ENCODE assay signal across 8 cellular contexts in genomic region chrX:74925210-74926088, GRCh38. TPM values are rescaled to one million over a fixed set of nuclear protein-coding genes. Genes with fewer than 3 reads are reported as not detected.
DNase-seq lines count a peak whose midpoint lies in the region; ATAC-seq, FAIRE-seq and TF ChIP-seq lines count a peak whose summit lies in the region.

Gene NEXMIF (minus strand): TSS chrX:74925452.

- H4K20me1 ChIP-seq in astrocyte (ENCODE audit: insufficient read depth, low read length), result no peaks in the 10 kb centered on the region

- H3K9ac ChIP-seq in astrocyte (ENCODE audit: low read length), result no peak within 1 kb of the TSS

- H3K4me1 Mint-ChIP-seq in astrocyte (ENCODE audit: low read depth, unreplicated experiment) (no peaks in the 10 kb centered on the region), immature natural killer cell (peaks cover 5 to 6% of the 10 kb centered on the region in 2 donors)

- H3K4me3 ChIP-seq in astrocyte (ENCODE audit: insufficient read depth, low read depth, low read length), result peak within 1 kb of the TSS; percentile 28

- H3K79me2 ChIP-seq in astrocyte (ENCODE audit: insufficient read depth, low read length), result no peaks in the 10 kb centered on the region

- DNase-seq in activated T-cell treated with anti-CD3 and anti-CD28 coated beads for 48 hours (ENCODE audit: low read depth) (peak; percentile 32), NCI-H460 (ENCODE audit: extremely low read depth, low read depth) (peak; percentile 27), astrocyte (ENCODE audit: low read depth) (peak; percentile 0), immature natural killer cell (peak in 1 of 3 donors; percentile 4), NAMALWA (ENCODE audit: low spot score) (no peak)
- DNase-seq in activated T-cell treated with anti-CD3 and anti-CD28 coated beads, Interleukin-2, amount 50 U/mL, for 1 hour, result no peak
- DNase-seq in stimulated activated CD4-positive, alpha-beta T cell treated with anti-CD3 and anti-CD28 coated beads, Interleukin-1b, Interleukin-23, amount 100 ng/mL, for 48 hours, result peak; percentile 27

- H3K36me3 Mint-ChIP-seq in astrocyte (ENCODE audit: low read depth, unreplicated experiment) (no peaks in the 10 kb centered on the region), immature natural killer cell (no peaks in the 10 kb centered on the region)

- H3K4me2 ChIP-seq in astrocyte (ENCODE audit: low read length), result peak within 1 kb of the TSS; percentile 80

- H2AFZ ChIP-seq in astrocyte (ENCODE audit: low read depth, low read length), result peak within 1 kb of the TSS; percentile 77

- no peaks in the 10 kb centered on the region for H3K9me3 ChIP-seq in astrocyte (ENCODE audit: insufficient read depth, low read depth, low read length)

- no peaks in the 10 kb centered on the region for H3K4me1 ChIP-seq in astrocyte (ENCODE audit: insufficient read depth, low read length)

- FAIRE-seq in astrocyte (lab: Jason Lieb, UNC), result no peak

- H3K9me3 Mint-ChIP-seq in astrocyte (ENCODE audit: unreplicated experiment) (peaks cover 2% of the 10 kb centered on the region), immature natural killer cell (peaks cover 0 to 1% (median 0%) of the 10 kb centered on the region in 6 donors)

- H3K36me3 ChIP-seq in astrocyte (ENCODE audit: insufficient read depth, low read length), result no peaks in the 10 kb centered on the region

- no peak within 1 kb of the TSS for H3K27ac ChIP-seq in astrocyte (ENCODE audit: low read depth, low read length)

- peak; percentile 61 for ATAC-seq in HG02840 (IDR thresholded peaks at IDR 0.05; ENCODE audit: low FRiP score, unreplicated experiment)

- H3K27me3 Mint-ChIP-seq in astrocyte (ENCODE audit: low read depth, unreplicated experiment) (peaks cover 20% of the 10 kb centered on the region), immature natural killer cell (ENCODE audit: low read depth in 3 of 3) (peaks cover 7 to 20% (median 8%) of the 10 kb centered on the region in 3 donors)

- peaks cover 5% of the 10 kb centered on the region for H3K27me3 ChIP-seq in astrocyte (ENCODE audit: insufficient read depth, low read length)

- H3K27ac Mint-ChIP-seq in astrocyte (ENCODE audit: unreplicated experiment), result no peak within 1 kb of the TSS
- peak within 1 kb of the TSS in 1 of 6 donors; percentile 69 for H3K27ac Mint-ChIP-seq in immature natural killer cell

- no peak for TF ChIP-seq CTCF in astrocyte (IDR thresholded peaks at IDR 0.05; ENCODE audit: insufficient read depth, low read depth, low read length)

- H3K4me3 Mint-ChIP-seq in astrocyte (ENCODE audit: unreplicated experiment) (peak within 1 kb of the TSS; percentile 87), immature natural killer cell (peak within 1 kb of the TSS; percentile 72 to 81 (median 76))

RNA-seq across cellular contexts. Expression of gene NEXMIF, which starts in this region (rescaled TPM):
- total RNA-seq in NCI-H460 (2014; rRNA removed; shearing (Covaris generic)), result 0.29 and 0.35 TPM in 2 replicates
- 0.05 and 0.13 TPM in 2 replicates for polyA plus RNA-seq in NCI-H460 (2014; cell fraction: nucleus; rRNA removed)
- total RNA-seq in astrocyte, result 0.48 TPM in 2 replicates
- polyA plus RNA-seq in immature natural killer cell, result not detected

Comparison
In these comparisons a context has a peak if more than half of its experiments do, and no peak if none do; other contexts are left out.
1. DNase-seq: peak in activated T-cell treated with anti-CD3 and anti-CD28 coated beads for 48 hours (single experiment) and stimulated activated CD4-positive, alpha-beta T cell treated with anti-CD3 and anti-CD28 coated beads, Interleukin-1b, Interleukin-23, amount 100 ng/mL, for 48 hours (single experiment); none in activated T-cell treated with anti-CD3 and anti-CD28 coated beads, Interleukin-2, amount 50 U/mL, for 1 hour (single experiment) and NAMALWA (single experiment).
2. Peak in DNase-seq in NCI-H460; RNA of the gene not detected or under 1 TPM.
3. Peak in DNase-seq, H3K4me3 ChIP-seq and H3K4me2 ChIP-seq in astrocyte; RNA of the gene not detected or under 1 TPM.